In the genomic region with DNA sequence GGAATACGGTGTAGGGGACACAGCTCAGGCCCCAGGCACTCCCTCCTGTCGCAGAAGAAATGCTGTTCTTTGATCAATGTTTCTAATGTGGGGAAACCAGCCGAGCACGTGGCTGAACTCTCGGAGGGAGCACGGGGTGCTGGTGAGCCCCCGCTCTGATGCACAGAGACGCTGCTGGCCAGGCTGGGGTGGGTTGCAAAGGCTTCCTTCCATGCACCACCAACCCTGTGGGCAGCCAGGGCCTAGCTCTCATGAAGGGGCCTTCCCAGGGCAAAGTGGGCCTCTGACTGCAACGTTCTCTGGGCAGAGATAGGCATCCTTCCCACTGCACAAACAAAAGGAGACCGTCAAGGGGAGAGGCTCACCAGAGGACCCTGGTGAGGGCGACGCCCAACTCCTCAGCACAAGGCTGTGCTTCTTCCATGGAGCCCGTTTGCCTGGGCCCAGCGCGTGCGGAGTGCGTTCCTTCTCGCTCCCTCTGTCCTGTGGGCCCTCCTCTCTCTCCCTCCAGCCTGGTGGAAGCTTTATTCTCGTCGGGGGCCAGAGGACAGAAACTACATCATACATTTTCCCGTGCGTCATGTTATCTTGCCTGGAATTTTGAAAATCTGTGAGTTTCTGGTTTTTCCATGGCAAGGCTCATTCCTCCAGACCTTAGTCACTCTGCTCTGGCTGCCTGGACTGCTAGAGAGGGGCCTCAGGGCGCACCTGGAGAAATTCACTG, we compare ENCODE assay signal across 1 cellular context.
TF ChIP-seq lines count a peak whose summit lies in the region.

No MANE protein-coding gene starts in this region.

TF ChIP-seq in HepG2, 621 proteins besides CTCF, POLR2A, EP300 and RAD21 (continued from another document):
- TF ChIP-seq, protein P1, sequence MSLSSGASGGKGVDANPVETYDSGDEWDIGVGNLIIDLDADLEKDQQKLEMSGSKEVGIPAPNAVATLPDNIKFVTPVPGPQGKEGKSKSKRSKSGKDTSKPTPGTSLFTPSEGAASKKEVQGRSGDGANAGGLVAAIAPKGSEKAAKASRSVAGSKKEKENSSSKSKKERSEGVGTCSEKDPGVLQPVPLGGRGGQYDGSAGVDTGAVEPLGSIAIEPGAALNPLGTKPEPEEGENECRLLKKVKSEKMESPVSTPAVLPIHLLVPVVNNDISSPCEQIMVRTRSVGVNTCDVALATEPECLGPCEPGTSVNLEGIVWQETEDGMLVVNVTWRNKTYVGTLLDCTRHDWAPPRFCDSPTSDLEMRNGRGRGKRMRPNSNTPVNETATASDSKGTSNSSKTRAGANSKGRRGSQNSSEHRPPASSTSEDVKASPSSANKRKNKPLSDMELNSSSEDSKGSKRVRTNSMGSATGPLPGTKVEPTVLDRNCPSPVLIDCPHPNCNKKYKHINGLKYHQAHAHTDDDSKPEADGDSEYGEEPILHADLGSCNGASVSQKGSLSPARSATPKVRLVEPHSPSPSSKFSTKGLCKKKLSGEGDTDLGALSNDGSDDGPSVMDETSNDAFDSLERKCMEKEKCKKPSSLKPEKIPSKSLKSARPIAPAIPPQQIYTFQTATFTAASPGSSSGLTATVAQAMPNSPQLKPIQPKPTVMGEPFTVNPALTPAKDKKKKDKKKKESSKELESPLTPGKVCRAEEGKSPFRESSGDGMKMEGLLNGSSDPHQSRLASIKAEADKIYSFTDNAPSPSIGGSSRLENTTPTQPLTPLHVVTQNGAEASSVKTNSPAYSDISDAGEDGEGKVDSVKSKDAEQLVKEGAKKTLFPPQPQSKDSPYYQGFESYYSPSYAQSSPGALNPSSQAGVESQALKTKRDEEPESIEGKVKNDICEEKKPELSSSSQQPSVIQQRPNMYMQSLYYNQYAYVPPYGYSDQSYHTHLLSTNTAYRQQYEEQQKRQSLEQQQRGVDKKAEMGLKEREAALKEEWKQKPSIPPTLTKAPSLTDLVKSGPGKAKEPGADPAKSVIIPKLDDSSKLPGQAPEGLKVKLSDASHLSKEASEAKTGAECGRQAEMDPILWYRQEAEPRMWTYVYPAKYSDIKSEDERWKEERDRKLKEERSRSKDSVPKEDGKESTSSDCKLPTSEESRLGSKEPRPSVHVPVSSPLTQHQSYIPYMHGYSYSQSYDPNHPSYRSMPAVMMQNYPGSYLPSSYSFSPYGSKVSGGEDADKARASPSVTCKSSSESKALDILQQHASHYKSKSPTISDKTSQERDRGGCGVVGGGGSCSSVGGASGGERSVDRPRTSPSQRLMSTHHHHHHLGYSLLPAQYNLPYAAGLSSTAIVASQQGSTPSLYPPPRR (CRISPR knock-in tag; IDR thresholded peaks at IDR 0.05; ENCODE audit: borderline replicate concordance), result no peak
- TF ChIP-seq, protein P2, sequence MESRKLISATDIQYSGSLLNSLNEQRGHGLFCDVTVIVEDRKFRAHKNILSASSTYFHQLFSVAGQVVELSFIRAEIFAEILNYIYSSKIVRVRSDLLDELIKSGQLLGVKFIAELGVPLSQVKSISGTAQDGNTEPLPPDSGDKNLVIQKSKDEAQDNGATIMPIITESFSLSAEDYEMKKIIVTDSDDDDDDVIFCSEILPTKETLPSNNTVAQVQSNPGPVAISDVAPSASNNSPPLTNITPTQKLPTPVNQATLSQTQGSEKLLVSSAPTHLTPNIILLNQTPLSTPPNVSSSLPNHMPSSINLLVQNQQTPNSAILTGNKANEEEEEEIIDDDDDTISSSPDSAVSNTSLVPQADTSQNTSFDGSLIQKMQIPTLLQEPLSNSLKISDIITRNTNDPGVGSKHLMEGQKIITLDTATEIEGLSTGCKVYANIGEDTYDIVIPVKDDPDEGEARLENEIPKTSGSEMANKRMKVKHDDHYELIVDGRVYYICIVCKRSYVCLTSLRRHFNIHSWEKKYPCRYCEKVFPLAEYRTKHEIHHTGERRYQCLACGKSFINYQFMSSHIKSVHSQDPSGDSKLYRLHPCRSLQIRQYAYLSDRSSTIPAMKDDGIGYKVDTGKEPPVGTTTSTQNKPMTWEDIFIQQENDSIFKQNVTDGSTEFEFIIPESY (CRISPR knock-in tag; IDR thresholded peaks at IDR 0.05), result 0 out of 2 replicates have a peak, but pooled peaks have one; percentile 41
- TF ChIP-seq JDP2 (CRISPR knock-in tag; IDR thresholded peaks at IDR 0.05; ENCODE audit: borderline replicate concordance) (no peak), MTA1 (CRISPR knock-in tag; IDR thresholded peaks at IDR 0.05; ENCODE audit: borderline replicate concordance) (0 out of 2 replicates have a peak, but pooled peaks have one; percentile 0)
- TF ChIP-seq, protein P3, sequence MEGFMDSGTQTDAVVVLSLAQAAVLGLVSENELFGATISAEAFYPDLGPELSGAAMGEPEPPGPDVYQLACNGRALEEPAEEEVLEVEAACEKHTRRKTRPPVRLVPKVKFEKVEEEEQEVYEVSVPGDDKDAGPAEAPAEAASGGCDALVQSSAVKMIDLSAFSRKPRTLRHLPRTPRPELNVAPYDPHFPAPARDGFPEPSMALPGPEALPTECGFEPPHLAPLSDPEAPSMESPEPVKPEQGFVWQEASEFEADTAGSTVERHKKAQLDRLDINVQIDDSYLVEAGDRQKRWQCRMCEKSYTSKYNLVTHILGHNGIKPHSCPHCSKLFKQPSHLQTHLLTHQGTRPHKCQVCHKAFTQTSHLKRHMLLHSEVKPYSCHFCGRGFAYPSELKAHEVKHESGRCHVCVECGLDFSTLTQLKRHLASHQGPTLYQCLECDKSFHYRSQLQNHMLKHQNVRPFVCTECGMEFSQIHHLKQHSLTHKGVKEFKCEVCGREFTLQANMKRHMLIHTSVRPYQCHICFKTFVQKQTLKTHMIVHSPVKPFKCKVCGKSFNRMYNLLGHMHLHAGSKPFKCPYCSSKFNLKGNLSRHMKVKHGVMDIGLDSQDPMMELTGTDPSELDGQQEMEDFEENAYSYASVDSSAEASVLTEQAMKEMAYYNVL (CRISPR knock-in tag; IDR thresholded peaks at IDR 0.05; ENCODE audit: borderline replicate concordance), result 0 out of 2 replicates have a peak, but pooled peaks have one; percentile 23
